ENCODE assay signal across 18 cellular contexts in the genomic region with DNA sequence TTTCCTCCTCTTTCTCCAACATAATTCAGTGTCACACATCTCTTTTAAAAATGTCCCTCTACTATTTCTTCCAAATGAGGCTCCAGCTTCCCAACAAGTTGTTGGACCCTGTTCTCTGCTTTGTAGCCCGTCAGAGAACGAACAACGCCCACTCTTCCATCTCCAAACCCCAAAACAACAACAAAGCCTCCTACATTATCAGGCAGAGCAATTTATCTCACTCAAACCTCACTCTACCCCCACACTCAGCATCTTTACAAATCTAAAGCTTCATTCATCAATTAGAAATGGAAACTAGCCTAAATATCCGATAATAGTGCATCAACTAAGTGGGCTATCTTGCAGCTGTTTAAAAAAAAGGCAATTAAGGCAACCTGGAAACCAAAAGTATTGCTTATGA. TPM values are rescaled to one million over a fixed set of nuclear protein-coding genes. Genes with fewer than 3 reads are reported as not detected.
A peak's percentile ranks its signal among the peaks of the same experiment; 100 is the strongest.
DNase-seq lines count a peak whose midpoint lies in the region; ATAC-seq and TF ChIP-seq lines count a peak whose summit lies in the region.
"Had no signal": no experiment of that assay in that cellular context is flagged by ENCODE, and none has a peak within 500 bp of the region (broad histone marks: within the 10 kb centered on the region; RNA-seq: fewer than 3 reads in every experiment).

No MANE protein-coding gene starts in this region.

- ATAC-seq in HG03342 (IDR thresholded peaks at IDR 0.05; ENCODE audit: unreplicated experiment), result no peak
- no peak for ATAC-seq in HG03196 (IDR thresholded peaks at IDR 0.05; ENCODE audit: unreplicated experiment)
- ATAC-seq: GM23338, K562 had no signal

- no peaks in the 10 kb centered on the region for H3K9me3 ChIP-seq in esophagus muscularis mucosa
- no peaks in the 10 kb centered on the region for H3K9me3 ChIP-seq in sigmoid colon
- no peaks in the 10 kb centered on the region for H3K9me3 ChIP-seq in uterus
- H3K9me3 ChIP-seq: Caco-2 had no signal

- H3K9me3 Mint-ChIP-seq in nephron, result no peaks in the 10 kb centered on the region
- H3K9me3 Mint-ChIP-seq: CD4-positive, alpha-beta T cell; GM23338; HFFc6 had no signal

- peak overlapping the region in 1 of 3 experiments; percentile 4 for H3K4me3 Mint-ChIP-seq in nephron
- H3K4me3 Mint-ChIP-seq: CD4-positive, alpha-beta T cell; GM23338; HFFc6 had no signal

- H3K4me3 ChIP-seq in esophagus muscularis mucosa (no peak overlapping the region), sigmoid colon (no peak overlapping the region), uterus (no peak overlapping the region)
- H3K4me3 ChIP-seq: GM23338, K562 had no signal

- intact Hi-C loops in esophagus muscularis mucosa (cut with DNase I) (no loop called here), sigmoid colon (cut with DNase I) (no loop called here), uterus (cut with DNase I; ENCODE audit: low total_unique reads) (no loop called here)

- H3K36me3 Mint-ChIP-seq in nephron (ENCODE audit: low read depth), result no peaks in the 10 kb centered on the region

- peaks cover 3% of the 10 kb centered on the region for H3K27me3 Mint-ChIP-seq in nephron (ENCODE audit: low read depth)
- H3K27me3 Mint-ChIP-seq: CD4-positive, alpha-beta T cell had no signal

- H3K27ac Mint-ChIP-seq in nephron, result peak overlapping the region; percentile 50 to 92 (median 89)
- H3K27ac Mint-ChIP-seq: CD4-positive, alpha-beta T cell; GM23338; HFFc6 had no signal

- H3K36me3 ChIP-seq in esophagus muscularis mucosa (no peaks in the 10 kb centered on the region), sigmoid colon (no peaks in the 10 kb centered on the region), uterus (no peaks in the 10 kb centered on the region)

- TF ChIP-seq CTCF in esophagus muscularis mucosa (IDR thresholded peaks at IDR 0.05) (no peak), nephron (IDR thresholded peaks at IDR 0.05; ENCODE audit: unreplicated experiment in 3 of 3) (no peak), sigmoid colon (IDR thresholded peaks at IDR 0.05) (no peak), uterus (IDR thresholded peaks at IDR 0.05) (no peak)

- H3K4me1 ChIP-seq in esophagus muscularis mucosa (peaks cover 0 to 36% (median 27%) of the 10 kb centered on the region in 4 donors), sigmoid colon (peaks cover 0 to 32% (median 22%) of the 10 kb centered on the region in 4 donors), uterus (no peaks in the 10 kb centered on the region)
- H3K4me1 ChIP-seq: Caco-2 had no signal

- TF ChIP-seq POLR2A in esophagus muscularis mucosa (IDR thresholded peaks at IDR 0.05; ENCODE audit: low read depth) (no peak), sigmoid colon (IDR thresholded peaks at IDR 0.05) (no peak), uterus (IDR thresholded peaks at IDR 0.05) (no peak)

- H3K27me3 ChIP-seq in esophagus muscularis mucosa (no peaks in the 10 kb centered on the region), sigmoid colon (no peaks in the 10 kb centered on the region), uterus (no peaks in the 10 kb centered on the region)

- no peak for DNase-seq in esophagus muscularis mucosa (ENCODE audit: extremely low spot score)
- no peak for DNase-seq in sigmoid colon
- DNase-seq in uterus, result no peak
- no peak for DNase-seq in GDM1 (lab: John Stamatoyannopoulos, UW)
- no peak for DNase-seq in activated CD4-positive, alpha-beta T cell treated with anti-CD3 and anti-CD28 coated beads for 1 hour
- DNase-seq: AML-193; Caco-2; CD4-positive, alpha-beta T cell; HCEC 1CT; HFFc6; IMR-90 had no signal

- 72% methylated on average over 4 of the region's 4 CpGs for WGBS in esophagus muscularis mucosa
- 90 to 91% methylated on average over 4 of the region's 4 CpGs for WGBS in sigmoid colon, 2 donors

- H3K27ac ChIP-seq in esophagus muscularis mucosa (replicated peaks in 1 of 4) (peak overlapping the region; percentile 68 to 81 (median 76)), sigmoid colon (peak overlapping the region; percentile 64 to 81 (median 76)), uterus (peak overlapping the region; percentile 64 to 67)
- H3K27ac ChIP-seq: C4-2B had no signal

- H3K4me1 Mint-ChIP-seq in nephron, result peaks cover 42% of the 10 kb centered on the region

- TF ChIP-seq EP300 in esophagus muscularis mucosa (IDR thresholded peaks at IDR 0.05), result no peak
- no peak for TF ChIP-seq EP300 in sigmoid colon (IDR thresholded peaks at IDR 0.05)

RNA-seq across cellular contexts. Expression of gene SUPT20HL2, which starts 20.5 kb away (rescaled TPM):
- total RNA-seq in esophagus muscularis mucosa (under 1 TPM in 1 of 4 donors, not detected in 3; 0.33 TPM), sigmoid colon (under 1 TPM in 1 of 4 donors, not detected in 3; 0.14 TPM), uterus (1 to 10 TPM in 1 of 4 donors, not detected in 3; 1.2 TPM)
- polyA plus RNA-seq in sigmoid colon, result not detected
- total RNA-seq: Caco-2; CD4-positive, alpha-beta T cell; GM23338; HFFc6; IMR-90; K562 had no signal
- polyA plus RNA-seq: BJ, IMR-90 had no signal
